In the genomic region with DNA sequence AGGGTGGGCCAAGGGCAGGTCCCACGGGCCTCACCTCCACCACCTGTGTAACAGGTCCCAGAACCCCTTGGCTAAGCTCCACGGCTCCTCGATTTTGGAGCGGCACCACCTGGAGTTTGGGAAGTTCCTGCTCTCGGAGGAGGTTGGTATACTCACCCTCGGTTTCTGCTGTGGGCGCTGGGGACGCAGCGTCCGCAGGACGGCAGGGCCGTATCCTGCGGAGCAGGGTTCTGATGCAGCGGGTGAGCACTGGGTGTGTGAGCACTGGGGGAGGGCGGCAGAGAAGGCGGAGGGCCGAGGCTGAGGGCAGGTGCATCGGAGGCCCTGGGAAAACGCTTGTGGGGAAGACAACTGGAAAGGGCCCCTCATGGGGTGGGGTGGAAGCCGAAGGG, we compare ENCODE assay signal across 1 cellular context.
TF ChIP-seq lines count a peak whose summit lies in the region.

No MANE protein-coding gene starts in this region.

TF ChIP-seq in GM23338, 12 proteins besides CTCF, POLR2A, EP300 and RAD21:
- TF ChIP-seq, protein P1, sequence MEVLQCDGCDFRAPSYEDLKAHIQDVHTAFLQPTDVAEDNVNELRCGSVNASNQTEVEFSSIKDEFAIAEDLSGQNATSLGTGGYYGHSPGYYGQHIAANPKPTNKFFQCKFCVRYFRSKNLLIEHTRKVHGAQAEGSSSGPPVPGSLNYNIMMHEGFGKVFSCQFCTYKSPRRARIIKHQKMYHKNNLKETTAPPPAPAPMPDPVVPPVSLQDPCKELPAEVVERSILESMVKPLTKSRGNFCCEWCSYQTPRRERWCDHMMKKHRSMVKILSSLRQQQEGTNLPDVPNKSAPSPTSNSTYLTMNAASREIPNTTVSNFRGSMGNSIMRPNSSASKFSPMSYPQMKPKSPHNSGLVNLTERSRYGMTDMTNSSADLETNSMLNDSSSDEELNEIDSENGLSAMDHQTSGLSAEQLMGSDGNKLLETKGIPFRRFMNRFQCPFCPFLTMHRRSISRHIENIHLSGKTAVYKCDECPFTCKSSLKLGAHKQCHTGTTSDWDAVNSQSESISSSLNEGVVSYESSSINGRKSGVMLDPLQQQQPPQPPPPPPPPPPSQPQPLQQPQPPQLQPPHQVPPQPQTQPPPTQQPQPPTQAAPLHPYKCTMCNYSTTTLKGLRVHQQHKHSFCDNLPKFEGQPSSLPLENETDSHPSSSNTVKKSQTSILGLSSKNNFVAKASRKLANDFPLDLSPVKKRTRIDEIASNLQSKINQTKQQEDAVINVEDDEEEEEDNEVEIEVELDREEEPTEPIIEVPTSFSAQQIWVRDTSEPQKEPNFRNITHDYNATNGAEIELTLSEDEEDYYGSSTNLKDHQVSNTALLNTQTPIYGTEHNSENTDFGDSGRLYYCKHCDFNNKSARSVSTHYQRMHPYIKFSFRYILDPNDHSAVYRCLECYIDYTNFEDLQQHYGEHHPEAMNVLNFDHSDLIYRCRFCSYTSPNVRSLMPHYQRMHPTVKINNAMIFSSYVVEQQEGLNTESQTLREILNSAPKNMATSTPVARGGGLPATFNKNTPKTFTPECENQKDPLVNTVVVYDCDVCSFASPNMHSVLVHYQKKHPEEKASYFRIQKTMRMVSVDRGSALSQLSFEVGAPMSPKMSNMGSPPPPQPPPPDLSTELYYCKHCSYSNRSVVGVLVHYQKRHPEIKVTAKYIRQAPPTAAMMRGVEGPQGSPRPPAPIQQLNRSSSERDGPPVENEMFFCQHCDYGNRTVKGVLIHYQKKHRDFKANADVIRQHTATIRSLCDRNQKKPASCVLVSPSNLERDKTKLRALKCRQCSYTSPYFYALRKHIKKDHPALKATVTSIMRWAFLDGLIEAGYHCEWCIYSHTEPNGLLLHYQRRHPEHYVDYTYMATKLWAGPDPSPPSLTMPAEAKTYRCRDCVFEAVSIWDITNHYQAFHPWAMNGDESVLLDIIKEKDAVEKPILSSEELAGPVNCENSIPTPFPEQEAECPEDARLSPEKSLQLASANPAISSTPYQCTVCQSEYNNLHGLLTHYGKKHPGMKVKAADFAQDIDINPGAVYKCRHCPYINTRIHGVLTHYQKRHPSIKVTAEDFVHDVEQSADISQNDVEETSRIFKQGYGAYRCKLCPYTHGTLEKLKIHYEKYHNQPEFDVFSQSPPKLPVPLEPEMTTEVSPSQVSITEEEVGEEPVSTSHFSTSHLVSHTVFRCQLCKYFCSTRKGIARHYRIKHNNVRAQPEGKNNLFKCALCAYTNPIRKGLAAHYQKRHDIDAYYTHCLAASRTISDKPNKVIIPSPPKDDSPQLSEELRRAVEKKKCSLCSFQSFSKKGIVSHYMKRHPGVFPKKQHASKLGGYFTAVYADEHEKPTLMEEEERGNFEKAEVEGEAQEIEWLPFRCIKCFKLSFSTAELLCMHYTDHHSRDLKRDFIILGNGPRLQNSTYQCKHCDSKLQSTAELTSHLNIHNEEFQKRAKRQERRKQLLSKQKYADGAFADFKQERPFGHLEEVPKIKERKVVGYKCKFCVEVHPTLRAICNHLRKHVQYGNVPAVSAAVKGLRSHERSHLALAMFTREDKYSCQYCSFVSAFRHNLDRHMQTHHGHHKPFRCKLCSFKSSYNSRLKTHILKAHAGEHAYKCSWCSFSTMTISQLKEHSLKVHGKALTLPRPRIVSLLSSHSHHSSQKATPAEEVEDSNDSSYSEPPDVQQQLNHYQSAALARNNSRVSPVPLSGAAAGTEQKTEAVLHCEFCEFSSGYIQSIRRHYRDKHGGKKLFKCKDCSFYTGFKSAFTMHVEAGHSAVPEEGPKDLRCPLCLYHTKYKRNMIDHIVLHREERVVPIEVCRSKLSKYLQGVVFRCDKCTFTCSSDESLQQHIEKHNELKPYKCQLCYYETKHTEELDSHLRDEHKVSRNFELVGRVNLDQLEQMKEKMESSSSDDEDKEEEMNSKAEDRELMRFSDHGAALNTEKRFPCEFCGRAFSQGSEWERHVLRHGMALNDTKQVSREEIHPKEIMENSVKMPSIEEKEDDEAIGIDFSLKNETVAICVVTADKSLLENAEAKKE (CRISPR knock-in tag; IDR thresholded peaks at IDR 0.05), result no peak
- TF ChIP-seq CREB1 (CRISPR knock-in tag; IDR thresholded peaks at IDR 0.05; ENCODE audit: low read depth) (no peak), EZH2 (IDR thresholded peaks at IDR 0.05; ENCODE audit: low read depth, unreplicated experiment) (no peak), NANOG (IDR thresholded peaks at IDR 0.05; ENCODE audit: borderline replicate concordance) (no peak), POLR2AphosphoS5 (IDR thresholded peaks at IDR 0.05; ENCODE audit: low read depth) (no peak), ZNF114 (CRISPR knock-in tag; IDR thresholded peaks at IDR 0.05) (no peak), STAT1 (IDR thresholded peaks at IDR 0.05; ENCODE audit: unreplicated experiment) (no peak), JUNB (IDR thresholded peaks at IDR 0.05; ENCODE audit: unreplicated experiment) (no peak), ZNF331 (CRISPR knock-in tag; IDR thresholded peaks at IDR 0.05; ENCODE audit: low read depth) (no peak), EZH2phosphoT487 (IDR thresholded peaks at IDR 0.05; ENCODE audit: unreplicated experiment) (no peak)
- TF ChIP-seq, protein P2, sequence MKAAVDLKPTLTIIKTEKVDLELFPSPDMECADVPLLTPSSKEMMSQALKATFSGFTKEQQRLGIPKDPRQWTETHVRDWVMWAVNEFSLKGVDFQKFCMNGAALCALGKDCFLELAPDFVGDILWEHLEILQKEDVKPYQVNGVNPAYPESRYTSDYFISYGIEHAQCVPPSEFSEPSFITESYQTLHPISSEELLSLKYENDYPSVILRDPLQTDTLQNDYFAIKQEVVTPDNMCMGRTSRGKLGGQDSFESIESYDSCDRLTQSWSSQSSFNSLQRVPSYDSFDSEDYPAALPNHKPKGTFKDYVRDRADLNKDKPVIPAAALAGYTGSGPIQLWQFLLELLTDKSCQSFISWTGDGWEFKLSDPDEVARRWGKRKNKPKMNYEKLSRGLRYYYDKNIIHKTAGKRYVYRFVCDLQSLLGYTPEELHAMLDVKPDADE (IDR thresholded peaks at IDR 0.05), result no peak
- TF ChIP-seq, protein P3, sequence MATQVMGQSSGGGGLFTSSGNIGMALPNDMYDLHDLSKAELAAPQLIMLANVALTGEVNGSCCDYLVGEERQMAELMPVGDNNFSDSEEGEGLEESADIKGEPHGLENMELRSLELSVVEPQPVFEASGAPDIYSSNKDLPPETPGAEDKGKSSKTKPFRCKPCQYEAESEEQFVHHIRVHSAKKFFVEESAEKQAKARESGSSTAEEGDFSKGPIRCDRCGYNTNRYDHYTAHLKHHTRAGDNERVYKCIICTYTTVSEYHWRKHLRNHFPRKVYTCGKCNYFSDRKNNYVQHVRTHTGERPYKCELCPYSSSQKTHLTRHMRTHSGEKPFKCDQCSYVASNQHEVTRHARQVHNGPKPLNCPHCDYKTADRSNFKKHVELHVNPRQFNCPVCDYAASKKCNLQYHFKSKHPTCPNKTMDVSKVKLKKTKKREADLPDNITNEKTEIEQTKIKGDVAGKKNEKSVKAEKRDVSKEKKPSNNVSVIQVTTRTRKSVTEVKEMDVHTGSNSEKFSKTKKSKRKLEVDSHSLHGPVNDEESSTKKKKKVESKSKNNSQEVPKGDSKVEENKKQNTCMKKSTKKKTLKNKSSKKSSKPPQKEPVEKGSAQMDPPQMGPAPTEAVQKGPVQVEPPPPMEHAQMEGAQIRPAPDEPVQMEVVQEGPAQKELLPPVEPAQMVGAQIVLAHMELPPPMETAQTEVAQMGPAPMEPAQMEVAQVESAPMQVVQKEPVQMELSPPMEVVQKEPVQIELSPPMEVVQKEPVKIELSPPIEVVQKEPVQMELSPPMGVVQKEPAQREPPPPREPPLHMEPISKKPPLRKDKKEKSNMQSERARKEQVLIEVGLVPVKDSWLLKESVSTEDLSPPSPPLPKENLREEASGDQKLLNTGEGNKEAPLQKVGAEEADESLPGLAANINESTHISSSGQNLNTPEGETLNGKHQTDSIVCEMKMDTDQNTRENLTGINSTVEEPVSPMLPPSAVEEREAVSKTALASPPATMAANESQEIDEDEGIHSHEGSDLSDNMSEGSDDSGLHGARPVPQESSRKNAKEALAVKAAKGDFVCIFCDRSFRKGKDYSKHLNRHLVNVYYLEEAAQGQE (IDR thresholded peaks at IDR 0.05; ENCODE audit: unreplicated experiment), result no peak
